ENCODE assay signal across 8 cellular contexts in the genomic region with DNA sequence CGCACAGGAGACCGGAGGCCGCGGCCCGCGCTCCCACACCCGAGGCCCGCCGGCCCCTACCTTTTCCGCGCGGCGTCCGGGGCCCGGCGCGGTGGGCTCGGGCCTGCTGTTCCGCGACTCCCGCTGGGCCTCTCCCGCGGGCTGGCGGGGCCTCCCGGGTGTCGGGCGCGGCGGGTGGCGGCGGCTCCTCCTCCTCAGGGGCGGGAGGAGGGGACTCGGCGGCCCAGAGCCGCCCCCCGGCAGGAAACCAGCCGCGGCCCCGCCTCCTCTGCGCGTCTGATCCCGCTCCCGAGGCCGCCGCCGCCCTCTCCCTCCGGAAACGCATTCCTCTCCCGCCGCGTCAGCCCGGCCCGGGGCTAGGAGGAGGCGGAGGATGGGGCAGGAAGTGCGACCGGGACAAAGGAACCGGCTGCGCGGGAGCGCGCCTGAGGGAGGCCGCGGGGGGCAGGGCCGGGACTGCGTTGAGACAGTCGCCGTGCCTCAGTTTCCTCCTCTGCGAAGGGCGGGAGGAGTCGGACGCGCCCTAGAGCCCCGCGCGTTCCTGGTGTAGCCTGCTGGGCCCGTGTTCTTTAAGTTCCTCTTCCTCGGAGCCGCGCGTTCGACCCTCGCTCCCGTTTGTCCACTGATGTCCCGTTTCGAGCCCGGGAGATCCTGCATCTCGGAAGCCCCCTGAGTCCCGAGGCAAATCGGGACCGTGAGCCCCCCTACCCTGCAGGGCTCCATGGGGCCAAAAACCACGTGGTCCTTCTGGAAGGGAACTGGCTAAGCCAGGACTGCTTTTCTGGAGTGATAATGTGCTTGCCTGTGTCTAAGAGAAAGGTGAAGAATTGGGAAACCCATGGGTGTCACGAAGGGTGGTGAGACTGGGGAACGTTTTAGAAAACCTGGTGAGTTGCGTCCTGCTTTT. TPM values are rescaled to one million over a fixed set of nuclear protein-coding genes. Genes with fewer than 3 reads are reported as not detected.
DNase-seq lines count a peak whose midpoint lies in the region; ATAC-seq lines count a peak whose summit lies in the region.

A gene (minus strand): TSS at position 146 of the 907 bp plus-strand sequence. CDS start 22,672 bp downstream, outside the sequence.

- peak within 1 kb of the TSS; percentile 99 for H3K27ac ChIP-seq in HUES48 (ENCODE audit: low read depth, low read length)
- peak within 1 kb of the TSS; percentile 100 for H3K27ac ChIP-seq in mesodermal cell (ENCODE audit: low read depth, low read length, severe bottlenecking)

- peaks cover 74% of the 10 kb centered on the region for H3K4me1 ChIP-seq in HUES48 (ENCODE audit: control insufficient read depth, insufficient read depth, low read length)
- no peaks in the 10 kb centered on the region for H3K4me1 ChIP-seq in NT2/D1 (ENCODE audit: insufficient read depth, insufficient read length)
- H3K4me1 ChIP-seq in mesodermal cell (ENCODE audit: control insufficient read depth, insufficient read depth, low read length, poor library complexity, severe bottlenecking): peaks cover 28% of the 10 kb centered on the region

- DNase-seq in COLO829 (ENCODE audit: low spot score) (peak; percentile 73), NT2/D1 (ENCODE audit: low read depth, low spot score) (peak; percentile 87)
- peak; percentile 83 for DNase-seq in activated CD8-positive, alpha-beta memory T cell treated with anti-CD3 and anti-CD28 coated beads, Interleukin-2, amount 50 U/mL, for 4 hours
- DNase-seq in stimulated activated CD8-positive, alpha-beta memory T cell treated with anti-CD3 and anti-CD28 coated beads, Interleukin-15, amount 100 ng/mL, for 24 hours (ENCODE audit: low read depth): peak; percentile 64

- 0% methylated on average over 54 to 61 of the region's 94 CpGs for WGBS in mesodermal cell (ENCODE audit: insufficient coverage in 2 of 2), 2 experiments

- ATAC-seq in GM21367 (IDR thresholded peaks at IDR 0.05; ENCODE audit: unreplicated experiment): peak; percentile 65

- in situ Hi-C loops in endometrial microvascular endothelial cells (cut with HindIII; ENCODE audit: inconsistent ontology term, low pct_unique_long_range_greater_than_20kb, low sequenced_read_pairs): loop anchor here (10.0 kb wide), 1 partner anchor 46 kb away; no protein-coding TSS in a partner anchor

- peak within 1 kb of the TSS; percentile 80 for H3K4me3 ChIP-seq in HUES48 (ENCODE audit: low read depth, low read length)
- peak within 1 kb of the TSS; percentile 84 for H3K4me3 ChIP-seq in NT2/D1 (ENCODE audit: insufficient read length, low read depth)
- H3K4me3 ChIP-seq in mesodermal cell (ENCODE audit: extremely low read depth, insufficient read depth, low read length, poor library complexity, severe bottlenecking): peak within 1 kb of the TSS; percentile 97

- H3K9me3 ChIP-seq in HUES48 (ENCODE audit: control insufficient read depth, insufficient read depth, low read length) (no peaks in the 10 kb centered on the region), NT2/D1 (ENCODE audit: insufficient read depth, low read length) (no peaks in the 10 kb centered on the region), mesodermal cell (ENCODE audit: control insufficient read depth, low read length) (no peaks in the 10 kb centered on the region)

- H3K36me3 ChIP-seq in HUES48 (ENCODE audit: control insufficient read depth, insufficient read depth, low read length) (no peaks in the 10 kb centered on the region), NT2/D1 (ENCODE audit: insufficient read depth, insufficient read length, low read length) (peaks cover 25% of the 10 kb centered on the region), mesodermal cell (ENCODE audit: control insufficient read depth, insufficient read depth, low read length) (peaks cover 25% of the 10 kb centered on the region)

- H3K9ac ChIP-seq in HUES48 (ENCODE audit: low read depth, low read length) (peak within 1 kb of the TSS; percentile 97), NT2/D1 (ENCODE audit: insufficient read length, low read depth) (peak within 1 kb of the TSS; percentile 94)

- H3K27me3 ChIP-seq in HUES48 (ENCODE audit: control insufficient read depth, insufficient read depth, low read length): no peaks in the 10 kb centered on the region
- H3K27me3 ChIP-seq in NT2/D1 (ENCODE audit: insufficient read depth, insufficient read length): no peaks in the 10 kb centered on the region

RNA-seq across cellular contexts. Expression of the gene that starts here (rescaled TPM):
- 1,146 TPM for total RNA-seq in endometrial microvascular endothelial cells (ENCODE audit: inconsistent ontology term)
- 2,053 TPM for polyA plus RNA-seq in mesodermal cell (2013, experiment 1 of 2)
- 2,142 TPM for polyA plus RNA-seq in mesodermal cell (2013, experiment 2 of 2)

Comparison
In these comparisons a context has a peak if more than half of its experiments do, and no peak if none do; other contexts are left out.
1. Peak in every context shown above with its lines: DNase-seq, ATAC-seq, H3K4me3 ChIP-seq and H3K27ac ChIP-seq.